In the genomic region with DNA sequence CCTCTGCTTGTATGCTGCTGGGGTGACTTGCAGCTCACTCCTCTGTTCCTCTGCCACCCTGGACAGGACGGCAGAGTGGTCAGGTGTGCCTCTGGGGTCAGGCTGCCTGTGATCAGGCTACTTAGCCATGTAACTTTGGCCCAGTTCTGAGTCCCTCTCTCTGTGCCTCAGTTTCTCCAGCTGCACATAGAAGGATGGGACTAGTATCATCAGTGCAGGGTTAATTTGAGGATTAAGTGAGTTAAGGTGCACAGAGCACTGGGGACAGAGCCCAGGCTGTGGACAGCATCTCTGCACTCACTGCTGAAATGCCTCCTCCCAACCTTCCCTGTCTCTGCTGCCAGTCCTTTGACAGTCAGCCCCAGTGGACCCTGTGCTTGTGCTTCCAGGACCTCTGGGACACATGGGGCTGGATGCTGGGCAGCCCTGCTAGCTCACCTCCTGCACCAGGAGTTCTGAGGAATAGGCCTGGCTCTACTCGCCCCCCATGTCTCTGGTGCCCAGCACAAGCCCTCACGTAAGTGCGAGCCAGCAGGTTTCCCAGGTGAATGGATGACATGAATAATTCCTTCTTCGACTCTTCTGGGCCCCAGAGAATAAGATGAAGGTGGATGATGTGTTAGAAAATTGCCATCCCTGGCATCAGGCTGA, we compare ENCODE assay signal across 19 cellular contexts. TPM values are rescaled to one million over a fixed set of nuclear protein-coding genes. Genes with fewer than 3 reads are reported as not detected.
"Had no signal": no experiment of that assay in that cellular context is flagged by ENCODE, and none has a peak within 500 bp of the region (broad histone marks: within the 10 kb centered on the region; RNA-seq: fewer than 3 reads in every experiment).

No MANE protein-coding gene starts in this region.

- H3K9me3 Mint-ChIP-seq: activated naive CD4-positive, alpha-beta T cell treated with anti-CD3 and anti-CD28 coated beads, Interleukin-2, amount 50 U/mL, for 24 hours; activated T-helper 1 cell treated with anti-CD3 and anti-CD28 coated beads, Interleukin-12 subunit alpha, Interleukin-12 subunit beta, Interleukin-2, Interleukin-4 antibody, amounts not matched to agents 30 ng/mL and 10 ng/mL and 1 ng/mL, durations not matched to agents 14 hours and 24 hours and 36 hours had no signal

- H3K9ac ChIP-seq: parathyroid adenoma had no signal

- DNase-seq: activated CD8-positive, alpha-beta memory T cell treated with anti-CD3 and anti-CD28 coated beads, Interleukin-2, amount 50 U/mL, for 48 hours; activated CD8-positive, alpha-beta T cell treated with anti-CD3 and anti-CD28 coated beads, Interleukin-2, amount 10 ng/mL, durations not matched to agents 7 days and 5 days; dorsolateral prefrontal cortex; stomach; T-helper 9 cell; uterus had no signal

- H3K4me1 ChIP-seq: left lung, parathyroid adenoma, stomach, uterus had no signal

- H3K9me3 ChIP-seq: esophagus muscularis mucosa, left lung, thyroid gland, uterus had no signal

- H3K4me3 ChIP-seq: dorsolateral prefrontal cortex, esophagus muscularis mucosa, left lung, stomach, thyroid gland, uterus had no signal

- H3K36me3 Mint-ChIP-seq: activated naive CD4-positive, alpha-beta T cell treated with anti-CD3 and anti-CD28 coated beads, Interleukin-2, amount 50 U/mL, for 24 hours; memory B cell had no signal

- H3K27ac Mint-ChIP-seq: activated CD8-positive, alpha-beta T cell treated with anti-CD3 and anti-CD28 coated beads, Interleukin-2, amount 10 ng/mL, durations not matched to agents 7 days and 5 days; activated naive CD4-positive, alpha-beta T cell treated with anti-CD3 and anti-CD28 coated beads, Interleukin-2, amount 50 U/mL, for 24 hours; activated T-helper 1 cell treated with anti-CD3 and anti-CD28 coated beads, Interleukin-12 subunit alpha, Interleukin-12 subunit beta, Interleukin-2, Interleukin-4 antibody, amounts not matched to agents 30 ng/mL and 10 ng/mL and 1 ng/mL, durations not matched to agents 14 hours and 24 hours and 36 hours; memory B cell had no signal

- H3K4me3 Mint-ChIP-seq: activated CD8-positive, alpha-beta T cell treated with anti-CD3 and anti-CD28 coated beads, Interleukin-2, amount 10 ng/mL, durations not matched to agents 7 days and 5 days; activated naive CD4-positive, alpha-beta T cell treated with anti-CD3 and anti-CD28 coated beads, Interleukin-2, amount 50 U/mL, for 24 hours; activated T-helper 1 cell treated with anti-CD3 and anti-CD28 coated beads, Interleukin-12 subunit alpha, Interleukin-12 subunit beta, Interleukin-2, Interleukin-4 antibody, amounts not matched to agents 30 ng/mL and 10 ng/mL and 1 ng/mL, durations not matched to agents 14 hours and 24 hours and 36 hours; memory B cell; neural crest cell had no signal

- FAIRE-seq: islet of Langerhans had no signal

- H2AFZ ChIP-seq: parathyroid adenoma had no signal

- H3K27ac ChIP-seq: brain microvascular endothelial cell, dorsolateral prefrontal cortex, esophagus muscularis mucosa, left lung, parathyroid adenoma, stomach, uterus had no signal

- H3K27me3 ChIP-seq: brain microvascular endothelial cell, thyroid gland, uterus had no signal

- H3K79me2 ChIP-seq: parathyroid adenoma had no signal

- ATAC-seq: activated CD8-positive, alpha-beta T cell treated with anti-CD3 and anti-CD28 coated beads, Interleukin-2, amount 10 ng/mL, durations not matched to agents 7 days and 5 days had no signal

- H3K36me3 ChIP-seq: brain microvascular endothelial cell, esophagus muscularis mucosa, left lung, stomach, thyroid gland, uterus had no signal

- H3K4me1 Mint-ChIP-seq: activated naive CD4-positive, alpha-beta T cell treated with anti-CD3 and anti-CD28 coated beads, Interleukin-2, amount 50 U/mL, for 24 hours; memory B cell had no signal

RNA-seq across cellular contexts. Expression of gene PRR23E, which starts 19.3 kb away (rescaled TPM):
- total RNA-seq: activated CD8-positive, alpha-beta T cell treated with anti-CD3 and anti-CD28 coated beads, Interleukin-2, amount 10 ng/mL, durations not matched to agents 7 days and 5 days; activated T-helper 1 cell treated with anti-CD3 and anti-CD28 coated beads, Interleukin-12 subunit alpha, Interleukin-12 subunit beta, Interleukin-2, Interleukin-4 antibody, amounts not matched to agents 30 ng/mL and 10 ng/mL and 1 ng/mL, durations not matched to agents 14 hours and 24 hours and 36 hours; cerebellum; dorsolateral prefrontal cortex; esophagus muscularis mucosa; left lung; neural crest cell; renal cortical epithelial cell; skeletal muscle tissue; stomach; thyroid gland; uterus had no signal
- polyA plus RNA-seq: stomach had no signal
